19 cellular contexts compared by ENCODE assay signal in genomic region chr11:66192181-66192888, GRCh38.
DNase-seq lines count a peak whose midpoint lies in the region; TF ChIP-seq lines count a peak whose summit lies in the region.
"Had no signal": no experiment of that assay in that cellular context is flagged by ENCODE, and none has a peak within 500 bp of the region (broad histone marks: within the 10 kb centered on the region; RNA-seq: fewer than 3 reads in every experiment).

No MANE protein-coding gene starts in this region.

- CTCF ChIA-PET in activated naive CD4-positive, alpha-beta T cell treated with anti-CD3 and anti-CD28 coated beads for 36 hours (lab: Charles Lee), result interaction anchor here (0.6 kb wide), 1 partner anchor 1181 kb away, joined by 4 read pairs; no protein-coding TSS in a partner anchor
- CTCF ChIA-PET in HEK293T (lab: Yijun Ruan, JAX), result no interaction called here

- intact Hi-C loops in activated naive CD4-positive, alpha-beta T cell treated with anti-CD3 and anti-CD28 coated beads for 36 hours (cut with micrococcal nuclease), result no loop called here

- peak overlapping the region; percentile 59 for H3K27ac ChIP-seq in hepatocyte
- H3K27ac ChIP-seq: transverse colon had no signal

- no peak overlapping the region for H3K4me3 Mint-ChIP-seq in activated naive CD4-positive, alpha-beta T cell treated with anti-CD3 and anti-CD28 coated beads, Interleukin-2, amount 50 U/mL, for 24 hours
- no peak overlapping the region for H3K4me3 Mint-ChIP-seq in activated naive CD4-positive, alpha-beta T cell treated with anti-CD3 and anti-CD28 coated beads for 36 hours
- no peak overlapping the region for H3K4me3 Mint-ChIP-seq in type B pancreatic cell

- no peaks in the 10 kb centered on the region for H3K27me3 Mint-ChIP-seq in activated naive CD4-positive, alpha-beta T cell treated with anti-CD3 and anti-CD28 coated beads, Interleukin-2, amount 50 U/mL, for 24 hours
- H3K27me3 Mint-ChIP-seq in activated naive CD4-positive, alpha-beta T cell treated with anti-CD3 and anti-CD28 coated beads for 36 hours (ENCODE audit: low read depth), result no peaks in the 10 kb centered on the region
- no peaks in the 10 kb centered on the region for H3K27me3 Mint-ChIP-seq in type B pancreatic cell

- no peak overlapping the region for H3K4me3 ChIP-seq in hepatocyte
- H3K4me3 ChIP-seq: dorsolateral prefrontal cortex, mucosa of descending colon, prostate gland, transverse colon had no signal

- TF ChIP-seq CTCF in hepatocyte (IDR thresholded peaks at IDR 0.05; ENCODE audit: poor library complexity) (no peak), type B pancreatic cell (conservative IDR thresholded peaks at IDR 0.05) (no peak)

- POLR2A ChIA-PET in HEK293T (lab: Yijun Ruan, JAX), result no interaction called here

- H3K9me3 Mint-ChIP-seq in activated naive CD4-positive, alpha-beta T cell treated with anti-CD3 and anti-CD28 coated beads, Interleukin-2, amount 50 U/mL, for 24 hours, result no peaks in the 10 kb centered on the region
- H3K9me3 Mint-ChIP-seq in activated naive CD4-positive, alpha-beta T cell treated with anti-CD3 and anti-CD28 coated beads for 36 hours, result no peaks in the 10 kb centered on the region
- no peaks in the 10 kb centered on the region for H3K9me3 Mint-ChIP-seq in type B pancreatic cell

- no peak overlapping the region for H2AFZ ChIP-seq in hepatocyte

- no peaks in the 10 kb centered on the region for H4K20me1 ChIP-seq in hepatocyte (ENCODE audit: insufficient read depth, poor library complexity, severe bottlenecking)

- no peaks in the 10 kb centered on the region for H3K27me3 ChIP-seq in hepatocyte
- H3K27me3 ChIP-seq: dorsolateral prefrontal cortex, transverse colon had no signal

- peaks cover 22% of the 10 kb centered on the region for H3K4me1 Mint-ChIP-seq in activated naive CD4-positive, alpha-beta T cell treated with anti-CD3 and anti-CD28 coated beads, Interleukin-2, amount 50 U/mL, for 24 hours
- peaks cover 22% of the 10 kb centered on the region for H3K4me1 Mint-ChIP-seq in activated naive CD4-positive, alpha-beta T cell treated with anti-CD3 and anti-CD28 coated beads for 36 hours (ENCODE audit: low read depth)
- H3K4me1 Mint-ChIP-seq in type B pancreatic cell (ENCODE audit: unreplicated experiment), result peaks cover 12% of the 10 kb centered on the region

- no peaks in the 10 kb centered on the region for H3K9me2 ChIP-seq in hepatocyte (replicated peaks; ENCODE audit: insufficient read depth)

- 72% methylated on average over 11 of the region's 11 CpGs for WGBS in hepatocyte (ENCODE audit: low lambda C conversion rate, missing lambda C conversion rate)

- peak overlapping the region; percentile 21 for H3K4me2 ChIP-seq in hepatocyte

- no peaks in the 10 kb centered on the region for H3K36me3 ChIP-seq in hepatocyte (replicated peaks; ENCODE audit: insufficient read depth, low read depth)
- H3K36me3 ChIP-seq: prostate gland, transverse colon had no signal

- H3K9me3 ChIP-seq in hepatocyte (ENCODE audit: low read depth), result no peaks in the 10 kb centered on the region
- H3K9me3 ChIP-seq: mucosa of descending colon, prostate gland, transverse colon had no signal

- peaks cover 17% of the 10 kb centered on the region for H3K36me3 Mint-ChIP-seq in activated naive CD4-positive, alpha-beta T cell treated with anti-CD3 and anti-CD28 coated beads, Interleukin-2, amount 50 U/mL, for 24 hours
- peaks cover 20% of the 10 kb centered on the region for H3K36me3 Mint-ChIP-seq in activated naive CD4-positive, alpha-beta T cell treated with anti-CD3 and anti-CD28 coated beads for 36 hours (ENCODE audit: low read depth)
- peaks cover 13% of the 10 kb centered on the region for H3K36me3 Mint-ChIP-seq in type B pancreatic cell

- peaks cover 23% of the 10 kb centered on the region for H3K79me2 ChIP-seq in hepatocyte

- H3K4me1 ChIP-seq in hepatocyte (ENCODE audit: insufficient read depth), result peaks cover 15% of the 10 kb centered on the region
- H3K4me1 ChIP-seq: prostate gland had no signal

- peak overlapping the region; percentile 19 for H3K27ac Mint-ChIP-seq in activated naive CD4-positive, alpha-beta T cell treated with anti-CD3 and anti-CD28 coated beads, Interleukin-2, amount 50 U/mL, for 24 hours
- H3K27ac Mint-ChIP-seq in activated naive CD4-positive, alpha-beta T cell treated with anti-CD3 and anti-CD28 coated beads for 36 hours, result no peak overlapping the region
- peak overlapping the region; percentile 78 for H3K27ac Mint-ChIP-seq in type B pancreatic cell

- no peak for DNase-seq in activated naive CD4-positive, alpha-beta T cell treated with anti-CD3 and anti-CD28 coated beads for 36 hours
- DNase-seq in astrocyte of the hippocampus (ENCODE audit: low read depth, low spot score) (peak; percentile 21), hepatocyte (ENCODE audit: low spot score) (peak; percentile 24), type B pancreatic cell (ENCODE audit: extremely low spot score, unreplicated experiment) (no peak), HEK293T (ENCODE audit: extremely low spot score) (no peak), NCI-H69 (lab: John Stamatoyannopoulos, UW) (no peak), COR-L47 (lab: John Stamatoyannopoulos, UW) (no peak)
- DNase-seq: ACHN; activated CD4-positive, alpha-beta T cell treated with anti-CD3 and anti-CD28 coated beads for 48 hours; Calu3; foreskin melanocyte; mucosa of descending colon; NCI-H2107; RPMI8226; T-helper 2 cell; transverse colon had no signal

TF ChIP-seq in HEK293T, 16 proteins besides CTCF, POLR2A, EP300 and RAD21:
- no peak for TF ChIP-seq FOXK2 (IDR thresholded peaks at IDR 0.05)
- TF ChIP-seq CTBP1 (IDR thresholded peaks at IDR 0.05; ENCODE audit: borderline replicate concordance), result no peak
- TF ChIP-seq PKNOX1 (IDR thresholded peaks at IDR 0.05), result no peak
- no peak for TF ChIP-seq L3MBTL2 (conservative IDR thresholded peaks at IDR 0.05)
- no peak for TF ChIP-seq HDGF (IDR thresholded peaks at IDR 0.05; ENCODE audit: borderline replicate concordance)
- no peak for TF ChIP-seq LEF1 (IDR thresholded peaks at IDR 0.05; ENCODE audit: borderline replicate concordance)
- TF ChIP-seq ZNF384 (IDR thresholded peaks at IDR 0.05), result no peak
- no peak for TF ChIP-seq SUZ12 (IDR thresholded peaks at IDR 0.05)
- TF ChIP-seq FOXM1 (IDR thresholded peaks at IDR 0.05; ENCODE audit: borderline replicate concordance), result no peak
- TF ChIP-seq SP1 (IDR thresholded peaks at IDR 0.05), result no peak
- TF ChIP-seq BHLHE40 (IDR thresholded peaks at IDR 0.05; ENCODE audit: borderline replicate concordance), result no peak
- TF ChIP-seq ARNT (IDR thresholded peaks at IDR 0.05), result no peak
- TF ChIP-seq FOXA1 (IDR thresholded peaks at IDR 0.05), result no peak
TF ChIP-seq in HEK293T: peak in this region for 0.

Comparison
In these comparisons a context has a peak if more than half of its experiments do, and no peak if none do; other contexts are left out.
1. DNase-seq: peak in astrocyte of the hippocampus (single experiment) and hepatocyte (single experiment); none in activated naive CD4-positive, alpha-beta T cell treated with anti-CD3 and anti-CD28 coated beads for 36 hours (single experiment), type B pancreatic cell (single experiment), HEK293T (single experiment), NCI-H69 (single experiment) and COR-L47 (single experiment).